33 cellular contexts compared by ENCODE assay signal in genomic region chr11:10829139-10829538, GRCh38.
"Had no signal": no experiment of that assay in that cellular context is flagged by ENCODE, and none has a peak within 500 bp of the region (broad histone marks: within the 10 kb centered on the region; RNA-seq: fewer than 3 reads in every experiment).

No MANE protein-coding gene starts in this region.

- H3K36me3 ChIP-seq: ascending aorta, cardiac muscle cell had no signal

- H3K27me3 ChIP-seq: ascending aorta, cardiac muscle cell had no signal

- DNase-seq: activated B cell treated with CpG ODN at 0.5 μM for 24 hours; activated CD4-positive, alpha-beta memory T cell treated with anti-CD3 and anti-CD28 coated beads, Interleukin-2, amount 10 ng/mL, durations not matched to agents 7 days and 5 days; activated CD4-positive, alpha-beta T cell treated with anti-CD3 and anti-CD28 coated beads for 4 hours; activated CD4-positive, alpha-beta T cell treated with anti-CD3 and anti-CD28 coated beads, Interleukin-2, amount 10 ng/mL, durations not matched to agents 7 days and 5 days; activated CD4-positive, alpha-beta T cell treated with anti-CD3 and anti-CD28 coated beads, Interleukin-2, amount 50 U/mL, for 48 hours; activated CD4-positive, CD25-positive, alpha-beta regulatory T cell treated with anti-CD3 and anti-CD28 coated beads, Interleukin-2, amount 50 U/mL, for 72 hours; activated CD8-positive, alpha-beta memory T cell treated with anti-CD3 and anti-CD28 coated beads for 24 hours; activated CD8-positive, alpha-beta memory T cell treated with anti-CD3 and anti-CD28 coated beads, Interleukin-2, amount 10 ng/mL, durations not matched to agents 7 days and 5 days; activated CD8-positive, alpha-beta memory T cell treated with anti-CD3 and anti-CD28 coated beads, Interleukin-2, amount 50 U/mL, for 48 hours; activated CD8-positive, alpha-beta T cell treated with anti-CD3 and anti-CD28 coated beads, Interleukin-2, amount 10 ng/mL, durations not matched to agents 7 days and 5 days; activated effector memory CD4-positive, alpha-beta T cell treated with Interleukin-2 at 50 U/mL for 16 hours; activated gamma-delta T cell; activated naive CD4-positive, alpha-beta T cell treated with anti-CD3 and anti-CD28 coated beads, Interleukin-2, amount 10 ng/mL, durations not matched to agents 7 days and 5 days; activated naive CD4-positive, alpha-beta T cell treated with Interleukin-2 at 50 U/mL for 16 hours; activated naive CD8-positive, alpha-beta T cell treated with anti-CD3 and anti-CD28 coated beads, Interleukin-2, amount 10 ng/mL, durations not matched to agents 7 days and 5 days; activated naive CD8-positive, alpha-beta T cell treated with anti-CD3 and anti-CD28 coated beads, Interleukin-2, amount 50 U/mL, for 24 hours; activated T-cell treated with anti-CD3 and anti-CD28 coated beads, Interleukin-2, amount 50 U/mL, for 24 hours; activated T-cell treated with anti-CD3 and anti-CD28 coated beads, Interleukin-2, amount 50 U/mL, for 48 hours; amygdala; anterior cingulate cortex; caudate nucleus; T-helper 1 cell; T-helper 2 cell; T-helper 9 cell had no signal

- H3K9me3 Mint-ChIP-seq: activated B cell treated with CpG ODN at 0.5 μM for 24 hours; activated CD4-positive, alpha-beta memory T cell treated with anti-CD3 and anti-CD28 coated beads, Interleukin-2, amount 10 ng/mL, durations not matched to agents 7 days and 5 days; activated CD4-positive, alpha-beta T cell treated with anti-CD3 and anti-CD28 coated beads, Interleukin-2, amount 10 ng/mL, durations not matched to agents 7 days and 5 days; activated naive CD4-positive, alpha-beta T cell treated with anti-CD3 and anti-CD28 coated beads, Interleukin-2, amount 10 ng/mL, durations not matched to agents 7 days and 5 days; activated naive CD4-positive, alpha-beta T cell treated with anti-CD3 and anti-CD28 coated beads, Interleukin-2, amount 50 U/mL, for 24 hours; activated naive CD8-positive, alpha-beta T cell treated with anti-CD3 and anti-CD28 coated beads, Interleukin-2, amount 50 U/mL, for 24 hours; activated T-cell treated with anti-CD3 and anti-CD28 coated beads, Interleukin-2, amount 50 U/mL, for 24 hours; activated T-helper 2 cell treated with anti-CD3 and anti-CD28 coated beads, Interferon-gamma antibody, Interleukin-2, Interleukin-4, amounts not matched to agents 10 μg/mL and 5 μg/mL and 100 μg/mL, durations not matched to agents 14 hours and 24 hours and 36 hours; brain; T-helper 1 cell treated with Interleukin-12 subunit alpha and Interleukin-12 subunit beta and Interleukin-4 antibody, amounts not matched to agents 30 μg/mL and 1 μg/mL, for 36 hours; T-helper 2 cell treated with Interferon-gamma antibody and Interleukin-4, amounts not matched to agents 5 μg/mL and 100 μg/mL, for 36 hours had no signal

- H3K4me1 Mint-ChIP-seq: activated CD4-positive, alpha-beta memory T cell treated with anti-CD3 and anti-CD28 coated beads, Interleukin-2, amount 10 ng/mL, durations not matched to agents 7 days and 5 days; activated CD8-positive, alpha-beta memory T cell treated with anti-CD3 and anti-CD28 coated beads, Interleukin-2, amount 10 ng/mL, durations not matched to agents 7 days and 5 days; brain had no signal

- H3K36me3 Mint-ChIP-seq: activated naive CD4-positive, alpha-beta T cell treated with anti-CD3 and anti-CD28 coated beads, Interleukin-2, amount 10 ng/mL, durations not matched to agents 7 days and 5 days had no signal

- H3K4me1 ChIP-seq: ascending aorta had no signal

- H3K27ac ChIP-seq: ascending aorta, cardiac muscle cell, VCaP had no signal

- H3K4me3 ChIP-seq: ascending aorta, cardiac muscle cell had no signal

- H3K27ac Mint-ChIP-seq: activated B cell treated with CpG ODN at 0.5 μM for 24 hours; activated CD4-positive, alpha-beta memory T cell treated with anti-CD3 and anti-CD28 coated beads, Interleukin-2, amount 10 ng/mL, durations not matched to agents 7 days and 5 days; activated CD4-positive, alpha-beta T cell treated with anti-CD3 and anti-CD28 coated beads, Interleukin-2, amount 10 ng/mL, durations not matched to agents 7 days and 5 days; activated CD8-positive, alpha-beta memory T cell treated with anti-CD3 and anti-CD28 coated beads, Interleukin-2, amount 10 ng/mL, durations not matched to agents 7 days and 5 days; activated CD8-positive, alpha-beta T cell treated with anti-CD3 and anti-CD28 coated beads, Interleukin-2, amount 10 ng/mL, durations not matched to agents 7 days and 5 days; activated naive CD4-positive, alpha-beta T cell treated with anti-CD3 and anti-CD28 coated beads, Interleukin-2, amount 10 ng/mL, durations not matched to agents 7 days and 5 days; activated naive CD4-positive, alpha-beta T cell treated with anti-CD3 and anti-CD28 coated beads, Interleukin-2, amount 50 U/mL, for 24 hours; activated naive CD8-positive, alpha-beta T cell; activated naive CD8-positive, alpha-beta T cell treated with anti-CD3 and anti-CD28 coated beads, Interleukin-2, amount 10 ng/mL, durations not matched to agents 7 days and 5 days; activated naive CD8-positive, alpha-beta T cell treated with anti-CD3 and anti-CD28 coated beads, Interleukin-2, amount 50 U/mL, for 24 hours; activated T-cell treated with anti-CD3 and anti-CD28 coated beads, Interleukin-2, amount 50 U/mL, for 24 hours; activated T-helper 2 cell treated with anti-CD3 and anti-CD28 coated beads, Interferon-gamma antibody, Interleukin-2, Interleukin-4, amounts not matched to agents 10 μg/mL and 5 μg/mL and 100 μg/mL, durations not matched to agents 14 hours and 24 hours and 36 hours; brain; T-helper 1 cell treated with Interleukin-12 subunit alpha and Interleukin-12 subunit beta and Interleukin-4 antibody, amounts not matched to agents 30 μg/mL and 1 μg/mL, for 36 hours; T-helper 2 cell treated with Interferon-gamma antibody and Interleukin-4, amounts not matched to agents 5 μg/mL and 100 μg/mL, for 36 hours had no signal

- H3K27me3 Mint-ChIP-seq: activated B cell treated with CpG ODN at 0.5 μM for 24 hours; activated CD4-positive, alpha-beta memory T cell treated with anti-CD3 and anti-CD28 coated beads, Interleukin-2, amount 10 ng/mL, durations not matched to agents 7 days and 5 days; activated CD4-positive, alpha-beta T cell treated with anti-CD3 and anti-CD28 coated beads, Interleukin-2, amount 10 ng/mL, durations not matched to agents 7 days and 5 days; activated CD8-positive, alpha-beta memory T cell treated with anti-CD3 and anti-CD28 coated beads, Interleukin-2, amount 10 ng/mL, durations not matched to agents 7 days and 5 days; activated naive CD4-positive, alpha-beta T cell treated with anti-CD3 and anti-CD28 coated beads, Interleukin-2, amount 10 ng/mL, durations not matched to agents 7 days and 5 days; activated naive CD4-positive, alpha-beta T cell treated with anti-CD3 and anti-CD28 coated beads, Interleukin-2, amount 50 U/mL, for 24 hours; activated naive CD8-positive, alpha-beta T cell; activated naive CD8-positive, alpha-beta T cell treated with anti-CD3 and anti-CD28 coated beads, Interleukin-2, amount 10 ng/mL, durations not matched to agents 7 days and 5 days; activated naive CD8-positive, alpha-beta T cell treated with anti-CD3 and anti-CD28 coated beads, Interleukin-2, amount 50 U/mL, for 24 hours; activated T-cell treated with anti-CD3 and anti-CD28 coated beads, Interleukin-2, amount 50 U/mL, for 24 hours; brain had no signal

- ATAC-seq: activated CD8-positive, alpha-beta memory T cell treated with anti-CD3 and anti-CD28 coated beads, Interleukin-2, amount 10 ng/mL, durations not matched to agents 7 days and 5 days; activated CD8-positive, alpha-beta T cell treated with anti-CD3 and anti-CD28 coated beads, Interleukin-2, amount 10 ng/mL, durations not matched to agents 7 days and 5 days; activated naive CD8-positive, alpha-beta T cell treated with anti-CD3 and anti-CD28 coated beads, Interleukin-2, amount 50 U/mL, for 24 hours had no signal

- H3K4me3 Mint-ChIP-seq: activated B cell treated with CpG ODN at 0.5 μM for 24 hours; activated CD4-positive, alpha-beta memory T cell treated with anti-CD3 and anti-CD28 coated beads, Interleukin-2, amount 10 ng/mL, durations not matched to agents 7 days and 5 days; activated CD4-positive, alpha-beta T cell treated with anti-CD3 and anti-CD28 coated beads, Interleukin-2, amount 10 ng/mL, durations not matched to agents 7 days and 5 days; activated CD8-positive, alpha-beta memory T cell treated with anti-CD3 and anti-CD28 coated beads, Interleukin-2, amount 10 ng/mL, durations not matched to agents 7 days and 5 days; activated CD8-positive, alpha-beta T cell treated with anti-CD3 and anti-CD28 coated beads, Interleukin-2, amount 10 ng/mL, durations not matched to agents 7 days and 5 days; activated naive CD4-positive, alpha-beta T cell treated with anti-CD3 and anti-CD28 coated beads, Interleukin-2, amount 10 ng/mL, durations not matched to agents 7 days and 5 days; activated naive CD4-positive, alpha-beta T cell treated with anti-CD3 and anti-CD28 coated beads, Interleukin-2, amount 50 U/mL, for 24 hours; activated naive CD8-positive, alpha-beta T cell; activated naive CD8-positive, alpha-beta T cell treated with anti-CD3 and anti-CD28 coated beads, Interleukin-2, amount 10 ng/mL, durations not matched to agents 7 days and 5 days; activated naive CD8-positive, alpha-beta T cell treated with anti-CD3 and anti-CD28 coated beads, Interleukin-2, amount 50 U/mL, for 24 hours; activated T-cell treated with anti-CD3 and anti-CD28 coated beads, Interleukin-2, amount 50 U/mL, for 24 hours; brain; T-helper 1 cell treated with Interleukin-12 subunit alpha and Interleukin-12 subunit beta and Interleukin-4 antibody, amounts not matched to agents 30 μg/mL and 1 μg/mL, for 36 hours; T-helper 2 cell treated with Interferon-gamma antibody and Interleukin-4, amounts not matched to agents 5 μg/mL and 100 μg/mL, for 36 hours had no signal

- H3K9me3 ChIP-seq: ascending aorta had no signal
